In genomic region chr2:41933585-41934322, GRCh38 we compare ENCODE assay signal across 10 cellular contexts.
DNase-seq lines count a peak whose midpoint lies in the region; ATAC-seq and TF ChIP-seq lines count a peak whose summit lies in the region.
"Had no signal": no experiment of that assay in that cellular context is flagged by ENCODE, and none has a peak within 500 bp of the region (broad histone marks: within the 10 kb centered on the region; RNA-seq: fewer than 3 reads in every experiment).

No MANE protein-coding gene starts in this region.

- H3K27ac Mint-ChIP-seq in T-helper 2 cell treated with Interferon-gamma antibody and Interleukin-4, amounts not matched to agents 5 μg/mL and 100 μg/mL, for 36 hours: no peak overlapping the region
- no peak overlapping the region for H3K27ac Mint-ChIP-seq in T-cell
- H3K27ac Mint-ChIP-seq: activated CD4-positive, alpha-beta memory T cell treated with anti-CD3 and anti-CD28 coated beads, Interleukin-2, amount 10 ng/mL, durations not matched to agents 7 days and 5 days had no signal

- CTCF ChIA-PET in T-cell (lab: Charles Lee): no interaction called here

- H3K9me3 ChIP-seq in colonic mucosa (no peaks in the 10 kb centered on the region), mesodermal cell (ENCODE audit: control insufficient read depth, low read length) (no peaks in the 10 kb centered on the region)

- no peaks in the 10 kb centered on the region for H3K9me3 Mint-ChIP-seq in T-helper 2 cell treated with Interferon-gamma antibody and Interleukin-4, amounts not matched to agents 5 μg/mL and 100 μg/mL, for 36 hours
- no peaks in the 10 kb centered on the region for H3K9me3 Mint-ChIP-seq in T-cell
- H3K9me3 Mint-ChIP-seq: activated CD4-positive, alpha-beta memory T cell treated with anti-CD3 and anti-CD28 coated beads, Interleukin-2, amount 10 ng/mL, durations not matched to agents 7 days and 5 days had no signal

- POLR2A ChIA-PET in T-cell (lab: Charles Lee): no interaction called here

- no peaks in the 10 kb centered on the region for H3K4me1 ChIP-seq in colonic mucosa
- H3K4me1 ChIP-seq in mesodermal cell (ENCODE audit: control insufficient read depth, insufficient read depth, low read length, poor library complexity, severe bottlenecking): peaks cover 58% of the 10 kb centered on the region

- H3K4me3 Mint-ChIP-seq in T-helper 2 cell treated with Interferon-gamma antibody and Interleukin-4, amounts not matched to agents 5 μg/mL and 100 μg/mL, for 36 hours: no peak overlapping the region
- no peak overlapping the region for H3K4me3 Mint-ChIP-seq in T-cell
- H3K4me3 Mint-ChIP-seq: activated CD4-positive, alpha-beta memory T cell treated with anti-CD3 and anti-CD28 coated beads, Interleukin-2, amount 10 ng/mL, durations not matched to agents 7 days and 5 days had no signal

- WGBS in mesodermal cell (ENCODE audit: insufficient coverage in 2 of 2), 2 experiments: 91 to 97% methylated on average over 6 to 7 of the region's 8 CpGs

- peak; percentile 43 for ATAC-seq in Right ventricle myocardium inferior
- no peak for ATAC-seq in T-cell (replicated peaks in 1 of 4)

- H3K9ac ChIP-seq in colonic mucosa (ENCODE audit: low read depth in 2 of 2, low read length in 2 of 2): peak overlapping the region in 1 of 2 donors; percentile 8

- H3K27ac ChIP-seq in colonic mucosa: peak overlapping the region; percentile 43
- peak overlapping the region; percentile 74 for H3K27ac ChIP-seq in mesodermal cell (ENCODE audit: low read depth, low read length, severe bottlenecking)
- H3K27ac ChIP-seq: epithelial cell of prostate had no signal

- H3K4me3 ChIP-seq in colonic mucosa: no peak overlapping the region
- no peak overlapping the region for H3K4me3 ChIP-seq in mesodermal cell (ENCODE audit: extremely low read depth, insufficient read depth, low read length, poor library complexity, severe bottlenecking)

- DNase-seq in Right ventricle myocardium inferior (ENCODE audit: missing footprints) (no peak), cardiac septum (ENCODE audit: low spot score) (no peak), colonic mucosa (no peak), SIG-M5 treated with dmso at 0.1 percent for 504 hours (lab: John Stamatoyannopoulos, UW; ENCODE audit: unreplicated experiment) (no peak), T-cell (no peak), iPS-NIHi7 (ENCODE audit: extremely low spot score) (no peak)
- DNase-seq in T-helper 2 cell treated with Interferon-gamma antibody and Interleukin-4, amounts not matched to agents 5 μg/mL and 100 μg/mL, for 36 hours (ENCODE audit: low spot score): no peak
- DNase-seq: activated CD4-positive, alpha-beta memory T cell treated with anti-CD3 and anti-CD28 coated beads, Interleukin-2, amount 10 ng/mL, durations not matched to agents 7 days and 5 days had no signal

- H3K36me3 ChIP-seq in colonic mucosa (no peaks in the 10 kb centered on the region), mesodermal cell (ENCODE audit: control insufficient read depth, insufficient read depth, low read length) (no peaks in the 10 kb centered on the region)

- peaks cover 3% of the 10 kb centered on the region for H3K27me3 Mint-ChIP-seq in T-helper 2 cell treated with Interferon-gamma antibody and Interleukin-4, amounts not matched to agents 5 μg/mL and 100 μg/mL, for 36 hours (ENCODE audit: low read depth)
- peaks cover 3 to 6% of the 10 kb centered on the region in 2 donors for H3K27me3 Mint-ChIP-seq in T-cell

- H3K27me3 ChIP-seq in colonic mucosa: no peaks in the 10 kb centered on the region

- H3K36me3 Mint-ChIP-seq in T-helper 2 cell treated with Interferon-gamma antibody and Interleukin-4, amounts not matched to agents 5 μg/mL and 100 μg/mL, for 36 hours (ENCODE audit: low read depth): no peaks in the 10 kb centered on the region
- no peaks in the 10 kb centered on the region for H3K36me3 Mint-ChIP-seq in T-cell

- no peak for TF ChIP-seq CTCF in colonic mucosa (IDR thresholded peaks at IDR 0.05)

- no peaks in the 10 kb centered on the region for H3K4me1 Mint-ChIP-seq in T-helper 2 cell treated with Interferon-gamma antibody and Interleukin-4, amounts not matched to agents 5 μg/mL and 100 μg/mL, for 36 hours (ENCODE audit: low read depth)
- no peaks in the 10 kb centered on the region for H3K4me1 Mint-ChIP-seq in T-cell
- H3K4me1 Mint-ChIP-seq: activated CD4-positive, alpha-beta memory T cell treated with anti-CD3 and anti-CD28 coated beads, Interleukin-2, amount 10 ng/mL, durations not matched to agents 7 days and 5 days had no signal

- intact Hi-C loops in Right ventricle myocardium inferior (cut with DNase I) (loop anchor here (5.0 kb wide), 1 partner anchor 61 kb away; no protein-coding TSS in a partner anchor), cardiac septum (cut with DNase I) (no loop called here), colonic mucosa (cut with DNase I) (no loop called here)
